1 cellular context compared by ENCODE assay signal in the genomic region with DNA sequence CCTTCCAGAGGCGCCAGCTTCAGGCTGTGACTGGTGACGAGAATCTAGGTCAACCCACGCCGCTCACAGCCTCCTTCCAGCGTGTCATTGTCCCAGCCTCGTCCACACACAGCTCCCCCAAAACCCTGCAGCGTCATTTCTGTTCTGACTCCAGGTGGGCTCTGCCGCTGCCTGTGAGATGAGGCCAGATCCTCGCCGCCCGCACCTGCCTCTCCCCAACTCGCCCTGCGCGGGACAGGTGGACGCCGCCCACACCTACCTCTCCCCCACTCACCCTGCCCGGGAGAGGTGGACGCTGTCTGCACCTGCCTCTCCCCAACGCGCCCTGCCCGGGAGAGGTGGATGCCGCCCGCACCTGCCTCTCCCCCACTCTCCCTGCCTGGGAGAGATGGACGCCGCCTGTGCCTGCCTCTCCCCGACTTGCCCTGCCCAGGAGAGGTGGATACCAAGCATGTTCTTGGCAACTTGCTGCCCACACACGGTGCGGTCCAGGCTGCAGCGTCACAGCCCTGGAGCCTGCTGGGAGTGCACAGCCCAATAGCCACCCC.
TF ChIP-seq lines count a peak whose summit lies in the region.

No MANE protein-coding gene starts in this region.

TF ChIP-seq in HepG2, 621 proteins besides CTCF, POLR2A, EP300 and RAD21 (continued from another document):
- TF ChIP-seq, protein P1, sequence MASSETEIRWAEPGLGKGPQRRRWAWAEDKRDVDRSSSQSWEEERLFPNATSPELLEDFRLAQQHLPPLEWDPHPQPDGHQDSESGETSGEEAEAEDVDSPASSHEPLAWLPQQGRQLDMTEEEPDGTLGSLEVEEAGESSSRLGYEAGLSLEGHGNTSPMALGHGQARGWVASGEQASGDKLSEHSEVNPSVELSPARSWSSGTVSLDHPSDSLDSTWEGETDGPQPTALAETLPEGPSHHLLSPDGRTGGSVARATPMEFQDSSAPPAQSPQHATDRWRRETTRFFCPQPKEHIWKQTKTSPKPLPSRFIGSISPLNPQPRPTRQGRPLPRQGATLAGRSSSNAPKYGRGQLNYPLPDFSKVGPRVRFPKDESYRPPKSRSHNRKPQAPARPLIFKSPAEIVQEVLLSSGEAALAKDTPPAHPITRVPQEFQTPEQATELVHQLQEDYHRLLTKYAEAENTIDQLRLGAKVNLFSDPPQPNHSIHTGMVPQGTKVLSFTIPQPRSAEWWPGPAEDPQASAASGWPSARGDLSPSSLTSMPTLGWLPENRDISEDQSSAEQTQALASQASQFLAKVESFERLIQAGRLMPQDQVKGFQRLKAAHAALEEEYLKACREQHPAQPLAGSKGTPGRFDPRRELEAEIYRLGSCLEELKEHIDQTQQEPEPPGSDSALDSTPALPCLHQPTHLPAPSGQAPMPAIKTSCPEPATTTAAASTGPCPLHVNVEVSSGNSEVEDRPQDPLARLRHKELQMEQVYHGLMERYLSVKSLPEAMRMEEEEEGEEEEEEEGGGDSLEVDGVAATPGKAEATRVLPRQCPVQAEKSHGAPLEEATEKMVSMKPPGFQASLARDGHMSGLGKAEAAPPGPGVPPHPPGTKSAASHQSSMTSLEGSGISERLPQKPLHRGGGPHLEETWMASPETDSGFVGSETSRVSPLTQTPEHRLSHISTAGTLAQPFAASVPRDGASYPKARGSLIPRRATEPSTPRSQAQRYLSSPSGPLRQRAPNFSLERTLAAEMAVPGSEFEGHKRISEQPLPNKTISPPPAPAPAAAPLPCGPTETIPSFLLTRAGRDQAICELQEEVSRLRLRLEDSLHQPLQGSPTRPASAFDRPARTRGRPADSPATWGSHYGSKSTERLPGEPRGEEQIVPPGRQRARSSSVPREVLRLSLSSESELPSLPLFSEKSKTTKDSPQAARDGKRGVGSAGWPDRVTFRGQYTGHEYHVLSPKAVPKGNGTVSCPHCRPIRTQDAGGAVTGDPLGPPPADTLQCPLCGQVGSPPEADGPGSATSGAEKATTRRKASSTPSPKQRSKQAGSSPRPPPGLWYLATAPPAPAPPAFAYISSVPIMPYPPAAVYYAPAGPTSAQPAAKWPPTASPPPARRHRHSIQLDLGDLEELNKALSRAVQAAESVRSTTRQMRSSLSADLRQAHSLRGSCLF (CRISPR knock-in tag; IDR thresholded peaks at IDR 0.05; ENCODE audit: borderline replicate concordance), result no peak
- TF ChIP-seq HNF4G (IDR thresholded peaks at IDR 0.05; ENCODE audit: borderline replicate concordance, low read depth, low read length), result no peak
- no peak for TF ChIP-seq HNF4G (CRISPR knock-in tag; IDR thresholded peaks at IDR 0.05; ENCODE audit: borderline replicate concordance, low read depth)
- TF ChIP-seq GABPB1 (CRISPR knock-in tag; IDR thresholded peaks at IDR 0.05), result no peak
- TF ChIP-seq, protein P2, sequence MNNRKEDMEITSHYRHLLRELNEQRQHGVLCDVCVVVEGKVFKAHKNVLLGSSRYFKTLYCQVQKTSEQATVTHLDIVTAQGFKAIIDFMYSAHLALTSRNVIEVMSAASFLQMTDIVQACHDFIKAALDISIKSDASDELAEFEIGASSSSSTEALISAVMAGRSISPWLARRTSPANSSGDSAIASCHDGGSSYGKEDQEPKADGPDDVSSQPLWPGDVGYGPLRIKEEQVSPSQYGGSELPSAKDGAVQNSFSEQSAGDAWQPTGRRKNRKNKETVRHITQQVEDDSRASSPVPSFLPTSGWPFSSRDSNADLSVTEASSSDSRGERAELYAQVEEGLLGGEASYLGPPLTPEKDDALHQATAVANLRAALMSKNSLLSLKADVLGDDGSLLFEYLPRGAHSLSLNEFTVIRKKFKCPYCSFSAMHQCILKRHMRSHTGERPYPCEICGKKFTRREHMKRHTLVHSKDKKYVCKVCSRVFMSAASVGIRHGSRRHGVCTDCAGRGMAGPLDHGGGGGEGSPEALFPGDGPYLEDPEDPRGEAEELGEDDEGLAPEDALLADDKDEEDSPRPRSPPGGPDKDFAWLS (CRISPR knock-in tag; IDR thresholded peaks at IDR 0.05; ENCODE audit: borderline replicate concordance), result no peak
- no peak for TF ChIP-seq NCOA5 (CRISPR knock-in tag; IDR thresholded peaks at IDR 0.05)
- TF ChIP-seq ZNF33A (CRISPR knock-in tag; IDR thresholded peaks at IDR 0.05; ENCODE audit: borderline replicate concordance), result no peak
- TF ChIP-seq ARHGAP35 (CRISPR knock-in tag; IDR thresholded peaks at IDR 0.05; ENCODE audit: borderline replicate concordance), result no peak
- TF ChIP-seq KAT2B (IDR thresholded peaks at IDR 0.05; ENCODE audit: borderline replicate concordance, low read depth, low read length), result no peak
- no peak for TF ChIP-seq CHD2 (IDR thresholded peaks at IDR 0.05; ENCODE audit: low read depth, low read length)
- no peak for TF ChIP-seq ETV5 (CRISPR knock-in tag; IDR thresholded peaks at IDR 0.05; ENCODE audit: borderline replicate concordance)
- TF ChIP-seq ZNF124 (CRISPR knock-in tag; IDR thresholded peaks at IDR 0.05), result no peak
- no peak for TF ChIP-seq ZNF772 (CRISPR knock-in tag; IDR thresholded peaks at IDR 0.05)
- TF ChIP-seq NFYB (CRISPR knock-in tag; IDR thresholded peaks at IDR 0.05), result no peak
- TF ChIP-seq MAF1 (CRISPR knock-in tag; IDR thresholded peaks at IDR 0.05; ENCODE audit: borderline replicate concordance), result no peak
- TF ChIP-seq ZNF337 (CRISPR knock-in tag; IDR thresholded peaks at IDR 0.05; ENCODE audit: borderline replicate concordance, low read depth), result no peak
